In the genomic region with DNA sequence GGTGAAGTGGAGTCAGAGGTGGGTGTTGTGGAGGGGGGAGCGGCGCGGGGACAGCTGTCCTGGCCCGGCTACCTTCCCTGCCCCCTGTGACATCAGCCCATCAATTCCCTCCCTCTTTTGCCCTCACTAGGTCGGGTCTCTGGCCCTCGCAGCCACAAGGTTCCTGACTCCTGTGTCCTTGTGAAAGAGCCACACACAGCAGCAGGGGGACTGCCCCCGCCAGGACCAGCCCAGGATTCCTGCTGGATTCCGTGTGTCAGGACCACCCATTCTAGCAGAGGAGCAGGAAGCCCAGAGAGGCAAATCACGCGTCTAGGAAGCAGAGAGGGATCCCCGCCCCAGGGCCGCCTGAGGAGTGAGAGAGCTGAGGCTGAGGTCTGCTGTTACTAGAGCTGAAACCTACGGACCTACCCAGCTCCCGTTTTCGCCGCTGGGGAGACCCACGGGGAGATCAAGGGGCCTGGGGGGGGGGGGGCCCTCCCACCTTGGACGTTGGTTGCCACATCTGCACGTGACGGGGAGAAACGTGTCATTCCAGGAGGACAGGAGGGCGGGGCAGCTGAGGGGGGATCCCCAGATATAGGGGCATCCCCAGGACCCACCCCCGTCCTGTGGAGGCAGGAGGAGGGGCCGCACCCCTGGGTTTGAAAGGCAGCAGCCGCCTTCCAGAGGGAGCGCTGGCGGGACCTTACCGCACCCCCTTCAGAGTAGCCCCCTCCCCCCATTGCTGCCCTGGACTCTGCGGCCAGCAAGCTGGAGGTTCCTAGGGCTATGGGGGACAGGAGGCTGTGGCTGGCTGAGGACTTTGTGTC, we compare ENCODE assay signal across 7 cellular contexts. TPM values are rescaled to one million over a fixed set of nuclear protein-coding genes. Genes with fewer than 3 reads are reported as not detected.
DNase-seq lines count a peak whose midpoint lies in the region; ATAC-seq and TF ChIP-seq lines count a peak whose summit lies in the region.

No MANE protein-coding gene starts in this region.

- peak overlapping the region; percentile 40 for H3K27ac ChIP-seq in naive thymus-derived CD4-positive, alpha-beta T cell (ENCODE audit: low read depth, low read length)
- H3K27ac ChIP-seq in tibial nerve, result peak overlapping the region; percentile 86 to 99 (median 90)

- H3K36me3 Mint-ChIP-seq in central memory CD8-positive, alpha-beta T cell (ENCODE audit: insufficient read depth), result peaks cover 6% of the 10 kb centered on the region
- H3K36me3 Mint-ChIP-seq in naive thymus-derived CD4-positive, alpha-beta T cell, result peaks cover 0 to 2% (median 0%) of the 10 kb centered on the region in 5 donors

- H3K4me1 Mint-ChIP-seq in central memory CD8-positive, alpha-beta T cell, result peaks cover 16% of the 10 kb centered on the region
- peaks cover 0 to 40% (median 5%) of the 10 kb centered on the region in 7 donors for H3K4me1 Mint-ChIP-seq in naive thymus-derived CD4-positive, alpha-beta T cell

- POLR2A ChIA-PET in naive thymus-derived CD4-positive, alpha-beta T cell (lab: Charles Lee), result interaction anchor here (0.7 to 3.7 kb wide), 6 partner anchors 8 to 20 kb away, joined by 4 to 21 read pairs (median 8); no protein-coding TSS in a partner anchor

- peak overlapping the region; percentile 83 for H3K4me3 Mint-ChIP-seq in central memory CD8-positive, alpha-beta T cell
- peak overlapping the region in 9 of 10 donors; percentile 20 to 86 (median 69) for H3K4me3 Mint-ChIP-seq in naive thymus-derived CD4-positive, alpha-beta T cell

- CTCF ChIA-PET in naive thymus-derived CD4-positive, alpha-beta T cell (lab: Charles Lee), result interaction anchor here (1.0 to 1.7 kb wide), 3 partner anchors 10 to 32 kb away, joined by 4 to 7 read pairs (median 4); no protein-coding TSS in a partner anchor

- DNase-seq in NT2/D1 (ENCODE audit: low read depth, low spot score) (no peak), tibial nerve (ENCODE audit: low spot score in 2 of 2) (no peak), dedifferentiated amniotic fluid mesenchymal stem cell (ENCODE audit: extremely low spot score) (no peak), foreskin melanocyte (no peak)
- no peak for DNase-seq in central memory CD8-positive, alpha-beta T cell (ENCODE audit: low spot score in 2 of 2)
- peak in 2 of 9 donors; percentile 28 to 73 for DNase-seq in naive thymus-derived CD4-positive, alpha-beta T cell

- H3K27me3 ChIP-seq in NT2/D1 (ENCODE audit: insufficient read depth, insufficient read length) (no peaks in the 10 kb centered on the region), tibial nerve (no peaks in the 10 kb centered on the region)
- no peaks in the 10 kb centered on the region for H3K27me3 ChIP-seq in naive thymus-derived CD4-positive, alpha-beta T cell (ENCODE audit: control insufficient read depth in 2 of 2, insufficient read depth in 2 of 2, low read length in 2 of 2)

- no peaks in the 10 kb centered on the region for H3K36me3 ChIP-seq in NT2/D1 (ENCODE audit: insufficient read depth, insufficient read length, low read length)
- no peaks in the 10 kb centered on the region for H3K36me3 ChIP-seq in naive thymus-derived CD4-positive, alpha-beta T cell (ENCODE audit: control insufficient read depth in 2 of 3, insufficient read depth in 3 of 3, low read length in 3 of 3)
- H3K36me3 ChIP-seq in tibial nerve, result no peaks in the 10 kb centered on the region

- H3K9me3 Mint-ChIP-seq in central memory CD8-positive, alpha-beta T cell, result no peaks in the 10 kb centered on the region
- no peaks in the 10 kb centered on the region for H3K9me3 Mint-ChIP-seq in naive thymus-derived CD4-positive, alpha-beta T cell

- intact Hi-C loops in naive thymus-derived CD4-positive, alpha-beta T cell (cut with micrococcal nuclease), result loop anchor here (1.0 to 5.0 kb wide), 6 partner anchors 12 to 76 kb away; a partner anchor contains a TSS

- TF ChIP-seq CTCF in tibial nerve (IDR thresholded peaks at IDR 0.05), result no peak

- no peak for TF ChIP-seq EP300 in tibial nerve (IDR thresholded peaks at IDR 0.05)

- TF ChIP-seq POLR2A in tibial nerve (IDR thresholded peaks at IDR 0.05), result no peak

- ATAC-seq in GM21515 (IDR thresholded peaks at IDR 0.05; ENCODE audit: unreplicated experiment), result peak; percentile 15
- no peak for ATAC-seq in central memory CD8-positive, alpha-beta T cell (replicated peaks; ENCODE audit: extremely low read depth, poor library complexity, severe bottlenecking)
- ATAC-seq in naive thymus-derived CD4-positive, alpha-beta T cell, result peak; percentile 24

- H3K4me3 ChIP-seq in NT2/D1 (ENCODE audit: insufficient read length, low read depth) (peak overlapping the region; percentile 51), tibial nerve (peak overlapping the region; percentile 39 to 67 (median 59))
- peak overlapping the region; percentile 72 for H3K4me3 ChIP-seq in naive thymus-derived CD4-positive, alpha-beta T cell (ENCODE audit: low read length)

- WGBS in tibial nerve, 2 donors, result 23 to 25% methylated on average over 24 to 25 of the region's 29 CpGs

- H3K9me3 ChIP-seq in NT2/D1 (ENCODE audit: insufficient read depth, low read length), result no peaks in the 10 kb centered on the region
- no peaks in the 10 kb centered on the region for H3K9me3 ChIP-seq in naive thymus-derived CD4-positive, alpha-beta T cell (ENCODE audit: control insufficient read depth in 2 of 3, low read length in 3 of 3)
- no peaks in the 10 kb centered on the region for H3K9me3 ChIP-seq in tibial nerve

- peaks cover 21% of the 10 kb centered on the region for H3K27me3 Mint-ChIP-seq in central memory CD8-positive, alpha-beta T cell
- H3K27me3 Mint-ChIP-seq in naive thymus-derived CD4-positive, alpha-beta T cell, result peaks cover 0 to 10% (median 0%) of the 10 kb centered on the region in 5 donors

- peak overlapping the region; percentile 95 for H3K9ac ChIP-seq in NT2/D1 (ENCODE audit: insufficient read length, low read depth)

- no peak overlapping the region for H3K27ac Mint-ChIP-seq in central memory CD8-positive, alpha-beta T cell (ENCODE audit: low read depth)
- peak overlapping the region in 3 of 9 donors; percentile 10 to 77 (median 53) for H3K27ac Mint-ChIP-seq in naive thymus-derived CD4-positive, alpha-beta T cell

- peaks cover 35% of the 10 kb centered on the region for H3K4me1 ChIP-seq in NT2/D1 (ENCODE audit: insufficient read depth, insufficient read length)
- peaks cover 6 to 7% of the 10 kb centered on the region in 2 donors for H3K4me1 ChIP-seq in naive thymus-derived CD4-positive, alpha-beta T cell (ENCODE audit: control insufficient read depth in 2 of 2, insufficient read depth in 2 of 2, low read length in 2 of 2)
- peaks cover 5 to 56% (median 48%) of the 10 kb centered on the region in 4 donors for H3K4me1 ChIP-seq in tibial nerve

RNA-seq across cellular contexts. Expression of a gene that starts 12.5 kb away (rescaled TPM):
- 100 to 1,000 TPM in 2 of 5 experiments, 10 to 100 TPM in 3; 65.0 to 140 (median 95.5) TPM for total RNA-seq in naive thymus-derived CD4-positive, alpha-beta T cell
- polyA plus RNA-seq in naive thymus-derived CD4-positive, alpha-beta T cell, result 10 to 100 TPM in 1 of 2 donors, 1 to 10 TPM in 1; 5.8 to 12.4 TPM
- total RNA-seq in tibial nerve, result 100 to 1,000 TPM; 217 to 256 (median 239) TPM

RNA-seq across cellular contexts. Expression of a gene that starts 47.1 kb away (rescaled TPM):
- 1 to 10 TPM in 4 of 5 experiments, under 1 TPM in 1; 0.73 to 4.8 (median 4.2) TPM for total RNA-seq in naive thymus-derived CD4-positive, alpha-beta T cell
- polyA plus RNA-seq in naive thymus-derived CD4-positive, alpha-beta T cell, result 1 to 10 TPM; 1.1 to 1.8 TPM
- total RNA-seq in tibial nerve, result 10 to 100 TPM in 1 of 4 donors, 1 to 10 TPM in 3; 4.8 to 11.4 (median 6.3) TPM
